Comparison of ENCODE assay signal across 10 cellular contexts in the genomic region with DNA sequence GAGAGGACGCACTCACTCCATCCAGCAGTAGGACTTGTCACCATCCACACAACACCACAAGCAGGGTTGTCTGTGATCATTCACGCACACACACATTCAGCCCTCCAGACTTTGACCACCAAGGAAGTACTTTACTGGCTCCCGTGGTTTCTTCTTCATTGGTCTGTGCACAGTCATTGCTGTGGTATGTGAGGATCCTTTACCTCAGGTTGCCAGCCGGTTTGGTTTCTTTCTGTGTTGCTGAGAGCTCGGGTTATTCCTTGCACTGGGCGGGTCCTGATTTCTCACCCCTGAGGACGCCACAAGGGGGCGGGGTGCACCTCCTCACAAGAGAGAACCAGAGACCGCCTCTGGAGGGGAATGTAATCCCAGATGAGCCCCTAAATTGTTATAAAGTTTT. TPM values are rescaled to one million over a fixed set of nuclear protein-coding genes. Genes with fewer than 3 reads are reported as not detected.
DNase-seq lines count a peak whose midpoint lies in the region; ATAC-seq and TF ChIP-seq lines count a peak whose summit lies in the region.
"Had no signal": no experiment of that assay in that cellular context is flagged by ENCODE, and none has a peak within 500 bp of the region (broad histone marks: within the 10 kb centered on the region; RNA-seq: fewer than 3 reads in every experiment).

No MANE protein-coding gene starts in this region.

- H3K36me3 ChIP-seq in osteoblast (ENCODE audit: insufficient read depth, low read length), result peaks cover 9% of the 10 kb centered on the region
- H3K36me3 ChIP-seq: colonic mucosa had no signal

- no peak overlapping the region for H3K27ac ChIP-seq in osteoblast (ENCODE audit: low read depth, low read length)
- H3K27ac ChIP-seq: colonic mucosa had no signal

- no peak overlapping the region for H2AFZ ChIP-seq in osteoblast (ENCODE audit: low read length)

- no peaks in the 10 kb centered on the region for H3K27me3 ChIP-seq in osteoblast (ENCODE audit: insufficient read depth, low read length)
- H3K27me3 ChIP-seq: colonic mucosa had no signal

- DNase-seq in SIG-M5 treated with dmso at 0.1 percent for 504 hours (lab: John Stamatoyannopoulos, UW; ENCODE audit: unreplicated experiment) (peak; percentile 63), SIG-M5 (lab: John Stamatoyannopoulos, UW) (no peak), NAMALWA (ENCODE audit: low spot score) (peak; percentile 47), cardiac fibroblast (ENCODE audit: low read depth in 2 of 2) (peak; percentile 7 to 38), osteoblast (ENCODE audit: insufficient read length, low spot score, missing footprints) (no peak), ureter (ENCODE audit: low spot score) (no peak)
- no peak for DNase-seq in effector CD8-positive, alpha-beta T cell (lab: John Stamatoyannopoulos, UW)
- DNase-seq: colonic mucosa, RPMI8226 had no signal

- H3K4me3 ChIP-seq in cardiac fibroblast (replicated peaks in 1 of 2; ENCODE audit: low read depth in 2 of 2, low read length in 2 of 2) (no peak overlapping the region), osteoblast (ENCODE audit: insufficient read depth, low read length) (no peak overlapping the region)
- H3K4me3 ChIP-seq: colonic mucosa had no signal

- H4K20me1 ChIP-seq in osteoblast (ENCODE audit: insufficient read depth, low read length), result peaks cover 5% of the 10 kb centered on the region

- no peaks in the 10 kb centered on the region for H3K79me2 ChIP-seq in osteoblast (ENCODE audit: insufficient read depth, low read length)

- H3K4me2 ChIP-seq in osteoblast (ENCODE audit: insufficient read depth, low read length), result no peak overlapping the region

- TF ChIP-seq CTCF in cardiac fibroblast (IDR thresholded peaks at IDR 0.05; ENCODE audit: low read depth, low read length) (no peak), osteoblast (IDR thresholded peaks at IDR 0.05; ENCODE audit: extremely low read depth, low read depth, low read length) (peak; percentile 25)

- H3K9me3 ChIP-seq in osteoblast (ENCODE audit: low read depth, low read length), result no peaks in the 10 kb centered on the region
- H3K9me3 ChIP-seq: colonic mucosa had no signal

- peaks cover 5% of the 10 kb centered on the region for H3K4me1 ChIP-seq in osteoblast (ENCODE audit: insufficient read depth, low read length)
- H3K4me1 ChIP-seq: colonic mucosa had no signal

- ATAC-seq in HG03095 (IDR thresholded peaks at IDR 0.05; ENCODE audit: unreplicated experiment), result no peak

RNA-seq across cellular contexts. Expression of a gene that starts 11.2 kb away (rescaled TPM):
- total RNA-seq in osteoblast (15.3 and 15.6 TPM in 2 replicates), ureter (35.3 TPM)

Comparison
In these comparisons a context has a peak if more than half of its experiments do, and no peak if none do; other contexts are left out.
1. DNase-seq: peak in SIG-M5 treated with dmso at 0.1 percent for 504 hours (single experiment), NAMALWA (single experiment) and cardiac fibroblast (2 of 2); none in SIG-M5 (single experiment), osteoblast (single experiment), effector CD8-positive, alpha-beta T cell (single experiment) and ureter (single experiment).